Comparison of ENCODE assay signal across 15 cellular contexts in the genomic region with DNA sequence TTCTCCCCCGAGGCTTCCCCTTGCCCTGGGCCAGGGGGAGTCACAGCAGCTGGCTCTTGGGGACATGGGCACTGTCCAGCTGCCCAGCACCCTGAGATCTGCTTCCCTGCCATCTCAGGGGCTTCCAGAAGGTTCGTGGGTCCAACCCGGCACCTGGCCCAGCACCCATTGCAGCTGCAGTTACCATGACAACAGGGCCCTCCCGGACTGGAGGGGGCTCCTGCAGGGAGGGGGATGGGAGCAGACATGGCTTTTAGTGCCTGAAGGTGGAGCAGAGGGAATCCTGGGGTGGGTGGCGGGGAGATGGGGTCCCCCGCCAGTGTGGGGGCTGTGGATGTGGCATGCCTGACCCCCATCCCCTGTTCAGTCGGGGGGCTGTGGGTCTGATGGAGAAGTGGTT. TPM values are rescaled to one million over a fixed set of nuclear protein-coding genes. Genes with fewer than 3 reads are reported as not detected.
A peak's percentile ranks its signal among the peaks of the same experiment; 100 is the strongest.
DNase-seq lines count a peak whose midpoint lies in the region; TF ChIP-seq lines count a peak whose summit lies in the region.
"Had no signal": no experiment of that assay in that cellular context is flagged by ENCODE, and none has a peak within 500 bp of the region (broad histone marks: within the 10 kb centered on the region; RNA-seq: fewer than 3 reads in every experiment).

No MANE protein-coding gene starts in this region.

- in situ Hi-C loops in brain microvascular endothelial cell (cut with HindIII; ENCODE audit: low pct_ligation_motif_present, low sequenced_read_pairs): no loop called here

- no peak overlapping the region for H2AK5ac ChIP-seq in neuronal stem cell (ENCODE audit: low read depth, low read length)

- no peak overlapping the region for H3K4ac ChIP-seq in neuronal stem cell (ENCODE audit: low read length)

- H3K27me3 ChIP-seq in neuronal stem cell (ENCODE audit: control insufficient read depth in 3 of 3, insufficient read depth in 3 of 3, low read depth in 1 of 3, low read length in 3 of 3) (no peaks in the 10 kb centered on the region), left ventricle myocardium inferior (ENCODE audit: low read depth) (no peaks in the 10 kb centered on the region), brain microvascular endothelial cell (replicated peaks) (no peaks in the 10 kb centered on the region)
- H3K27me3 ChIP-seq: Peyer's patch, SJSA1 had no signal

- H3K4me2 ChIP-seq in neuronal stem cell (ENCODE audit: insufficient read depth, low read length, poor library complexity, severe bottlenecking): no peak overlapping the region

- no peak overlapping the region for H2BK5ac ChIP-seq in neuronal stem cell (ENCODE audit: low read length)

- no peak overlapping the region for H2BK12ac ChIP-seq in neuronal stem cell (ENCODE audit: low read length)

- no peak overlapping the region for H2AFZ ChIP-seq in neuronal stem cell (ENCODE audit: low read length)

- H3K27ac ChIP-seq in cingulate gyrus (ENCODE audit: low read depth, low read length) (peak overlapping the region; percentile 77), neuronal stem cell (replicated peaks; ENCODE audit: low read length) (no peak overlapping the region), left ventricle myocardium inferior (replicated peaks) (no peak overlapping the region), brain microvascular endothelial cell (no peak overlapping the region)
- H3K27ac ChIP-seq: Peyer's patch, SJSA1 had no signal

- H2BK15ac ChIP-seq in neuronal stem cell (ENCODE audit: low read length): no peak overlapping the region

- H3K9ac ChIP-seq in neuronal stem cell (ENCODE audit: low read depth, low read length, poor library complexity): no peak overlapping the region

- no peak overlapping the region for H4K8ac ChIP-seq in neuronal stem cell (ENCODE audit: low read depth, low read length)

- H3K36me3 ChIP-seq in neuronal stem cell (replicated peaks in 1 of 2; ENCODE audit: control insufficient read depth in 2 of 2, insufficient read depth in 2 of 2, low read length in 2 of 2) (peaks cover 21 to 59% of the 10 kb centered on the region in 2 donors), left ventricle myocardium inferior (peaks cover 51% of the 10 kb centered on the region), brain microvascular endothelial cell (replicated peaks) (peaks cover 11% of the 10 kb centered on the region)

- TF ChIP-seq CTCF in NB4 (IDR thresholded peaks at IDR 0.05; ENCODE audit: low read depth, low read length) (no peak), left ventricle myocardium inferior (IDR thresholded peaks at IDR 0.05; ENCODE audit: borderline replicate concordance) (no peak), brain microvascular endothelial cell (IDR thresholded peaks at IDR 0.05; ENCODE audit: low read depth, low read length, missing control alignments) (no peak)

- H3K79me1 ChIP-seq in neuronal stem cell (ENCODE audit: low read depth, low read length): peaks cover 2% of the 10 kb centered on the region

- H3K9me3 ChIP-seq in neuronal stem cell (replicated peaks in 1 of 2; ENCODE audit: control insufficient read depth in 2 of 2, insufficient read depth in 1 of 2, low read depth in 1 of 2, low read length in 2 of 2) (no peaks in the 10 kb centered on the region), left ventricle myocardium inferior (replicated peaks) (no peaks in the 10 kb centered on the region)
- H3K9me3 ChIP-seq: Peyer's patch, SJSA1 had no signal

- no CpG with 5 or more reads among the region's 7 CpGs for WGBS in neuronal stem cell (ENCODE audit: extremely low coverage in 2 of 2, insufficient read length in 2 of 2, insufficient replicate concordance in 1 of 2), 2 donors

- no peak for TF ChIP-seq POLR2A in NB4 (IDR thresholded peaks at IDR 0.05; ENCODE audit: extremely low read depth, insufficient read length)

- peaks cover 0 to 9% of the 10 kb centered on the region in 2 donors for H3K4me1 ChIP-seq in neuronal stem cell (ENCODE audit: control insufficient read depth in 2 of 2, insufficient read depth in 1 of 2, low read depth in 1 of 2, low read length in 2 of 2)
- H3K4me1 ChIP-seq in left ventricle myocardium inferior: peaks cover 12% of the 10 kb centered on the region
- H3K4me1 ChIP-seq: Peyer's patch had no signal

- no peak overlapping the region for H3K14ac ChIP-seq in neuronal stem cell (ENCODE audit: low read length)

- H3K18ac ChIP-seq in neuronal stem cell (ENCODE audit: low read length): no peak overlapping the region

- no peak overlapping the region for H2BK120ac ChIP-seq in neuronal stem cell (ENCODE audit: low read depth, low read length)

- DNase-seq in NCI-H1417 (lab: John Stamatoyannopoulos, UW) (peak in 2 of 3 experiments; percentile 47 to 65), NCI-H1417 treated with DMSO at 0.1 percent for 48 hours (lab: John Stamatoyannopoulos, UW) (no peak), NB4 (ENCODE audit: low read depth) (peak; percentile 9), neuronal stem cell (ENCODE audit: low spot score) (no peak), ecto neural progenitor cell (ENCODE audit: low spot score) (no peak), left ventricle myocardium inferior (no peak), brain microvascular endothelial cell (no peak)
- DNase-seq: KBM-7; NCI-H146; NCI-H2081 treated with DMSO at 0.1 percent for 48 hours; NCI-H446; NK-92 treated with Interleukin-12 subunit alpha and Interleukin-12 subunit beta, amount 100 ng/mL, for 24 hours; Peyer's patch had no signal

- H3K4me3 ChIP-seq in NB4 (ENCODE audit: low read depth, low read length) (no peak overlapping the region), neuronal stem cell (ENCODE audit: low read length in 2 of 2) (no peak overlapping the region), left ventricle myocardium inferior (no peak overlapping the region), brain microvascular endothelial cell (ENCODE audit: low read depth, low read length) (no peak overlapping the region)
- H3K4me3 ChIP-seq: Peyer's patch, SJSA1 had no signal

- intact Hi-C loops in left ventricle myocardium inferior (cut with micrococcal nuclease): no loop called here

- no peak overlapping the region for H4K91ac ChIP-seq in neuronal stem cell (ENCODE audit: low read depth, low read length, poor library complexity)

- peak overlapping the region; percentile 1 for H3K23ac ChIP-seq in neuronal stem cell (ENCODE audit: low read depth, low read length, poor library complexity)

RNA-seq across cellular contexts. Expression of a gene that starts 14.7 kb away (rescaled TPM):
- polyA plus RNA-seq in neuronal stem cell (2013, experiment 1 of 2): 78.9 TPM
- 76.3 TPM for polyA plus RNA-seq in neuronal stem cell (2013, experiment 2 of 2)
- 98.4 TPM for total RNA-seq in left ventricle myocardium inferior

RNA-seq across cellular contexts. Expression of a gene that starts 22.1 kb away (rescaled TPM):
- polyA plus RNA-seq in neuronal stem cell (2013, experiment 1 of 2): 416 TPM
- polyA plus RNA-seq in neuronal stem cell (2013, experiment 2 of 2): 386 TPM
- total RNA-seq in left ventricle myocardium inferior: 538 TPM

RNA-seq across cellular contexts. Expression of a gene that starts 30.9 kb away (rescaled TPM):
- 24.5 TPM for polyA plus RNA-seq in neuronal stem cell (2013, experiment 1 of 2)
- 22.9 TPM for polyA plus RNA-seq in neuronal stem cell (2013, experiment 2 of 2)
- 10.0 TPM for total RNA-seq in left ventricle myocardium inferior

Comparison
In these comparisons a context has a peak if more than half of its experiments do, and no peak if none do; other contexts are left out.
1. DNase-seq: peak in NCI-H1417 (2 of 3) and NB4 (single experiment); none in NCI-H1417 treated with DMSO at 0.1 percent for 48 hours (single experiment), neuronal stem cell (single experiment), ecto neural progenitor cell (single experiment), left ventricle myocardium inferior (single experiment) and brain microvascular endothelial cell (single experiment).